Comparison of ENCODE assay signal across 1 cellular context in genomic region chr1:207311888-207312603, GRCh38.
TF ChIP-seq lines count a peak whose summit lies in the region.

No MANE protein-coding gene starts in this region.

TF ChIP-seq in K562, 482 proteins besides CTCF, POLR2A, EP300 and RAD21 (continued from another document and continues in another):
- TF ChIP-seq GTF3C2 (IDR thresholded peaks at IDR 0.05; ENCODE audit: borderline replicate concordance, extremely low read depth, insufficient read length) (no peak), TAF9B (IDR thresholded peaks at IDR 0.05; ENCODE audit: partially characterized antibody) (no peak), CTBP1 (IDR thresholded peaks at IDR 0.05; ENCODE audit: borderline replicate concordance) (no peak), TRIM28 (IDR thresholded peaks at IDR 0.05) (no peak), NR4A1 (CRISPR knock-in tag; IDR thresholded peaks at IDR 0.05) (no peak), NR4A1 (tag; IDR thresholded peaks at IDR 0.05) (peak; percentile 89), NFXL1 (CRISPR knock-in tag; IDR thresholded peaks at IDR 0.05) (no peak; the same call in 1 of the 2 replicates), ETV5 (CRISPR knock-in tag; IDR thresholded peaks at IDR 0.05; ENCODE audit: low read depth) (no peak), KAT8 (IDR thresholded peaks at IDR 0.05; ENCODE audit: low read depth) (no peak), KDM5B (IDR thresholded peaks at IDR 0.05; ENCODE audit: insufficient replicate concordance, low read depth, low read length) (no peak), ATF2 (CRISPR knock-in tag; IDR thresholded peaks at IDR 0.05) (no peak), ZKSCAN1 (IDR thresholded peaks at IDR 0.05; ENCODE audit: low read depth, low read length) (no peak), HNRNPL (IDR thresholded peaks at IDR 0.05; ENCODE audit: low read depth, low read length) (no peak), ZNF512 (tag; IDR thresholded peaks at IDR 0.05) (no peak), JUNB (CRISPR knock-in tag; conservative IDR thresholded peaks at IDR 0.05) (no peak), CC2D1A (IDR thresholded peaks at IDR 0.05) (no peak), ZNF12 (CRISPR knock-in tag; IDR thresholded peaks at IDR 0.05) (no peak), THRAP3 (IDR thresholded peaks at IDR 0.05; ENCODE audit: borderline replicate concordance) (no peak), RBFOX2 (IDR thresholded peaks at IDR 0.05; ENCODE audit: low read depth, low read length) (no peak), MCM2 (IDR thresholded peaks at IDR 0.05; ENCODE audit: low read depth) (no peak), ZNF668 (CRISPR knock-in tag; IDR thresholded peaks at IDR 0.05) (peak; percentile 93), IRF9 (tag; IDR thresholded peaks at IDR 0.05) (no peak), THAP7 (CRISPR knock-in tag; IDR thresholded peaks at IDR 0.05) (no peak), BRF1 (IDR thresholded peaks at IDR 0.05; ENCODE audit: borderline replicate concordance, extremely low read depth, insufficient read length) (no peak), ZNF143 (CRISPR knock-in tag; IDR thresholded peaks at IDR 0.05) (no peak), ZNF830 (CRISPR knock-in tag; IDR thresholded peaks at IDR 0.05) (no peak), HNRNPH1 (optimal IDR thresholded peaks at IDR 0.05; ENCODE audit: low read depth, low read length) (no peak), POLR2H (tag; IDR thresholded peaks at IDR 0.05; ENCODE audit: low read depth) (no peak), CGGBP1 (CRISPR knock-in tag; IDR thresholded peaks at IDR 0.05) (no peak), NFE2L1 (tag; IDR thresholded peaks at IDR 0.05; ENCODE audit: borderline replicate concordance, low read depth) (no peak; the same call in 1 of the 2 replicates), TCF3 (CRISPR knock-in tag; IDR thresholded peaks at IDR 0.05) (no peak), ZNF124 (CRISPR knock-in tag; IDR thresholded peaks at IDR 0.05) (no peak), ZNF133 (CRISPR knock-in tag; IDR thresholded peaks at IDR 0.05) (no peak), ZNF407 (IDR thresholded peaks at IDR 0.05; ENCODE audit: low read depth) (no peak), PREB (CRISPR knock-in tag; IDR thresholded peaks at IDR 0.05) (no peak), RCOR1 (IDR thresholded peaks at IDR 0.05; ENCODE audit: borderline replicate concordance in 1 of 2, low read depth in 2 of 2, low read length in 2 of 2) (no peak), ZNF551 (CRISPR knock-in tag; IDR thresholded peaks at IDR 0.05) (no peak), PTBP1 (IDR thresholded peaks at IDR 0.05; ENCODE audit: low read depth, low read length) (no peak), MIER1 (IDR thresholded peaks at IDR 0.05; ENCODE audit: low read depth) (no peak), KLF1 (tag; IDR thresholded peaks at IDR 0.05) (no peak), ZNF764 (CRISPR knock-in tag; IDR thresholded peaks at IDR 0.05; ENCODE audit: low read depth) (no peak), ZNF507 (tag; conservative IDR thresholded peaks at IDR 0.05) (no peak), HMG20B (CRISPR knock-in tag; IDR thresholded peaks at IDR 0.05) (no peak), ZNF224 (CRISPR knock-in tag; IDR thresholded peaks at IDR 0.05) (no peak), COPS2 (conservative IDR thresholded peaks at IDR 0.05) (no peak), ZNF518B (CRISPR knock-in tag; IDR thresholded peaks at IDR 0.05) (peak; percentile 67; the same call in 1 of the 2 replicates), SIN3B (IDR thresholded peaks at IDR 0.05; ENCODE audit: low read depth) (no peak)
